Comparison of ENCODE assay signal across 8 cellular contexts in genomic region chr22:37229012-37229804, GRCh38. TPM values are rescaled to one million over a fixed set of nuclear protein-coding genes. Genes with fewer than 3 reads are reported as not detected.
DNase-seq lines count a peak whose midpoint lies in the region; ATAC-seq, FAIRE-seq and TF ChIP-seq lines count a peak whose summit lies in the region.

No MANE protein-coding gene starts in this region.

- H3K36me3 Mint-ChIP-seq in Calu3 (ENCODE audit: insufficient read depth, unreplicated experiment), result peaks cover 9% of the 10 kb centered on the region
- H3K36me3 Mint-ChIP-seq in natural killer cell treated with Interleukin-12 subunit alpha and Interleukin-12 subunit beta and Interleukin-15 and Interleukin-18, amount 100 ng/mL, for 72 hours, result peaks cover 20% of the 10 kb centered on the region

- in situ Hi-C loops in GM12878 (cut with MboI), result no loop called here

- H3K9ac ChIP-seq in GM12878 (ENCODE audit: control insufficient read depth, insufficient read depth, low read length), result peak overlapping the region; percentile 93

- H3K9me3 ChIP-seq in MG63 (no peaks in the 10 kb centered on the region), GM12878 (replicated peaks; ENCODE audit: control insufficient read depth, insufficient read depth, low read length) (no peaks in the 10 kb centered on the region)

- no peak overlapping the region for H2AFZ ChIP-seq in GM12878 (ENCODE audit: control insufficient read depth, low read depth, low read length)

- peak overlapping the region; percentile 38 for H3K27ac Mint-ChIP-seq in Calu3 (ENCODE audit: unreplicated experiment)
- peak overlapping the region; percentile 99 to 100 for H3K27ac Mint-ChIP-seq in natural killer cell treated with Interleukin-12 subunit alpha and Interleukin-12 subunit beta and Interleukin-15 and Interleukin-18, amount 100 ng/mL, for 72 hours

- 60% methylated on average over 7 of the region's 7 CpGs for WGBS in GM12878 (ENCODE audit: insufficient coverage, insufficient replicate concordance, low lambda C conversion rate, missing lambda C conversion rate)

- H3K36me3 ChIP-seq in MG63, result no peaks in the 10 kb centered on the region
- H3K36me3 ChIP-seq in GM12878 (ENCODE audit: control insufficient read depth in 2 of 2, insufficient read depth in 2 of 2, low read length in 1 of 2), result peaks cover 37 to 67% of the 10 kb centered on the region in 2 experiments

- DNase-seq in Calu3 (peak; percentile 44), MG63 (peak; percentile 81), GM12878 (ENCODE audit: low read depth, low spot score) (no peak), NCI-H748 treated with DMSO at 0.1 percent for 48 hours (lab: John Stamatoyannopoulos, UW) (no peak), NCI-H345 (lab: John Stamatoyannopoulos, UW) (no peak), foreskin melanocyte (no peak)
- peak; percentile 79 for DNase-seq in natural killer cell treated with Interleukin-12 subunit alpha and Interleukin-12 subunit beta and Interleukin-15 and Interleukin-18, amount 100 ng/mL, for 72 hours (ENCODE audit: low spot score)

- peaks cover 29% of the 10 kb centered on the region for H3K4me1 Mint-ChIP-seq in Calu3 (ENCODE audit: low read depth, unreplicated experiment)
- H3K4me1 Mint-ChIP-seq in natural killer cell treated with Interleukin-12 subunit alpha and Interleukin-12 subunit beta and Interleukin-15 and Interleukin-18, amount 100 ng/mL, for 72 hours (ENCODE audit: low read depth in 2 of 2), result peaks cover 78 to 81% of the 10 kb centered on the region in 2 donors

- FAIRE-seq in GM12878 (lab: Jason Lieb, UNC), result no peak

- H3K27ac ChIP-seq in GM12878 (ENCODE audit: control insufficient read depth, insufficient read depth), result peak overlapping the region; percentile 100

- peaks cover 38% of the 10 kb centered on the region for H3K79me2 ChIP-seq in GM12878 (ENCODE audit: control insufficient read depth, insufficient read depth, low read length)

- peaks cover 70% of the 10 kb centered on the region for H3K4me1 ChIP-seq in GM12878 (ENCODE audit: control insufficient read depth, insufficient read depth, low read length)

- H3K27me3 ChIP-seq in MG63, result no peaks in the 10 kb centered on the region
- no peaks in the 10 kb centered on the region for H3K27me3 ChIP-seq in GM12878 (replicated peaks in 1 of 2; ENCODE audit: control insufficient read depth in 2 of 2, insufficient read depth in 2 of 2, low read length in 1 of 2)

- no peak for TF ChIP-seq RAD21 in GM12878 (IDR thresholded peaks at IDR 0.05; ENCODE audit: insufficient read depth, low read depth, low read length)

- POLR2A ChIA-PET in GM12878 (lab: Charles Lee), result interaction anchor here (1.1 to 5.8 kb wide), 6 partner anchors 10 to 66 kb away, joined by 3 to 140 read pairs (median 22); partner anchors contain the start of gene RAC2

- SMC1A ChIA-PET in GM12878 (lab: Charles Lee; ENCODE audit: uncharacterized antibody, unreplicated experiment), result interaction anchor here (0.9 to 6.5 kb wide), 10 partner anchors 9 to 32 kb away, joined by 3 to 109 read pairs (median 6); partner anchors contain the start of gene RAC2

- no peak for TF ChIP-seq EP300 in GM12878 (IDR thresholded peaks at IDR 0.05; ENCODE audit: borderline replicate concordance in 1 of 2, control insufficient read depth in 1 of 2, low read depth in 2 of 2, low read length in 2 of 2)

- no peaks in the 10 kb centered on the region for H3K9me3 Mint-ChIP-seq in Calu3 (ENCODE audit: low read depth, unreplicated experiment)
- H3K9me3 Mint-ChIP-seq in natural killer cell treated with Interleukin-12 subunit alpha and Interleukin-12 subunit beta and Interleukin-15 and Interleukin-18, amount 100 ng/mL, for 72 hours, result no peaks in the 10 kb centered on the region

- BruUV-seq in Calu3 (replicated peaks; lab: Mats Ljungman, UMichigan), result no TSS peak
- BruUV-seq in GM12878 (replicated peaks; lab: Mats Ljungman, UMichigan), result no TSS peak

- intact Hi-C loops in Calu3 (cut with micrococcal nuclease; ENCODE audit: unreplicated experiment) (no loop called here), GM12878 (cut with micrococcal nuclease; ENCODE audit: unreplicated experiment) (no loop called here)

- RAD21 ChIA-PET in GM12878 (lab: Charles Lee; ENCODE audit: unreplicated experiment), result interaction anchor here (0.8 to 4.6 kb wide), 9 partner anchors 10 to 66 kb away, joined by 3 to 99 read pairs (median 13); partner anchors contain the start of gene RAC2

- H3K4me3 Mint-ChIP-seq in Calu3 (ENCODE audit: low read depth, unreplicated experiment), result no peak overlapping the region
- H3K4me3 Mint-ChIP-seq in natural killer cell treated with Interleukin-12 subunit alpha and Interleukin-12 subunit beta and Interleukin-15 and Interleukin-18, amount 100 ng/mL, for 72 hours, result peak overlapping the region; percentile 84

- CTCF ChIA-PET in Calu3 (lab: Charles Lee) (interaction anchor here (0.6 to 1.2 kb wide), 5 partner anchors 14 to 333 kb away, joined by 3 to 5 read pairs (median 3); no protein-coding TSS in a partner anchor), GM12878 (lab: Yijun Ruan, JAX) (interaction anchor here (0.8 to 5.3 kb wide), 9 partner anchors 10 to 73 kb away, joined by 3 to 84 read pairs (median 14); partner anchors contain the start of gene RAC2)

- peaks cover 3% of the 10 kb centered on the region; the same call in 1 of the 2 replicates for H4K20me1 ChIP-seq in GM12878 (ENCODE audit: control insufficient read depth, insufficient read depth)

- H3K4me3 ChIP-seq in MG63 (no peak overlapping the region), GM12878 (peak overlapping the region; percentile 60; the same call in 1 of the 2 replicates)

- ATAC-seq in GM12878 (0 out of 3 replicates have a peak, but pooled peaks have one; percentile 1), HG03432 (IDR thresholded peaks at IDR 0.05; ENCODE audit: unreplicated experiment) (no peak)
- ATAC-seq in natural killer cell treated with Interleukin-12 subunit alpha and Interleukin-12 subunit beta and Interleukin-15 and Interleukin-18, amount 100 ng/mL, for 72 hours, result peak; percentile 69 to 70

- TF ChIP-seq CTCF in Calu3 (IDR thresholded peaks at IDR 0.05; ENCODE audit: unreplicated experiment) (no peak), GM12878 (IDR thresholded peaks at IDR 0.05 in 2 of 3, conservative IDR thresholded peaks at IDR 0.05 in 1 of 3; ENCODE audit: control insufficient read depth in 2 of 3, extremely low read depth in 1 of 3, insufficient read depth in 1 of 3, low read depth in 3 of 3, low read length in 3 of 3) (no peak)

- peak overlapping the region; percentile 83 for H3K4me2 ChIP-seq in GM12878 (ENCODE audit: control insufficient read depth, insufficient read depth)

- peak; percentile 19; the same call in 1 of the 2 replicates for TF ChIP-seq POLR2A in GM12878 (IDR thresholded peaks at IDR 0.05; ENCODE audit: low read depth, low read length)

- no peaks in the 10 kb centered on the region for H3K27me3 Mint-ChIP-seq in Calu3 (ENCODE audit: unreplicated experiment)
- no peaks in the 10 kb centered on the region for H3K27me3 Mint-ChIP-seq in natural killer cell treated with Interleukin-12 subunit alpha and Interleukin-12 subunit beta and Interleukin-15 and Interleukin-18, amount 100 ng/mL, for 72 hours

RNA-seq across cellular contexts. Expression of gene RAC2, which starts 14.9 kb away (rescaled TPM):
- total RNA-seq in Calu3 (2022), result 21.0 and 24.0 TPM in 2 replicates
- total RNA-seq in MG63 (2014; rRNA removed; shearing (Covaris generic); ENCODE audit: low replicate concordance), result not detected in 2 replicates
- total RNA-seq in GM12878 (2013; cell fraction: nucleolus; rRNA removed), result 143 and 150 TPM in 2 replicates
- 251 and 282 TPM in 2 replicates for total RNA-seq in GM12878 (2014; rRNA removed)
- 135 and 149 TPM in 2 replicates for total RNA-seq in GM12878 (2014; rRNA removed; fragmentation: Illumina TruSeq; extraction: Trizol)
- total RNA-seq in GM12878 (2021), result 382 and 386 TPM in 2 replicates
- polyA plus RNA-seq in GM12878 (2011; ENCODE audit: low read depth), result 314 TPM
- polyA plus RNA-seq in GM12878 (2011; rRNA removed), result 84.4 and 296 TPM in 2 replicates
- 317 and 416 TPM in 2 replicates for polyA plus RNA-seq in GM12878 (2011; cell fraction: cytosol; rRNA removed)
- polyA plus RNA-seq in GM12878 (2011; cell fraction: nucleus; rRNA removed), result 561 and 566 TPM in 2 replicates
- polyA plus RNA-seq in GM12878 (2012), result 512 and 607 TPM in 2 replicates
- 166 and 339 TPM in 2 replicates for polyA plus RNA-seq in GM12878 (2014; fragmentation: Illumina TruSeq; extraction: Trizol)
- 100 to 1,000 TPM; 102 to 108 TPM for polyA plus RNA-seq in GM12878 (2014; fragmentation: Nextera tagmentation; extraction: Ambion mirVana)
- polyA plus RNA-seq in GM12878 (2014; rRNA removed), result 313 and 369 TPM in 2 replicates
- polyA plus RNA-seq in GM12878 (2016; fragmentation: Nextera tagmentation; extraction: Ambion mirVana), result 100 to 1,000 TPM; 320 to 330 TPM
- polyA minus RNA-seq in GM12878 (2011; rRNA and poly(A)+ RNA removed), result 200 and 233 TPM in 2 replicates
- 155 and 158 TPM in 2 replicates for polyA minus RNA-seq in GM12878 (2011; cell fraction: cytosol; rRNA and poly(A)+ RNA removed)
- 185 and 303 TPM in 2 replicates for polyA minus RNA-seq in GM12878 (2011; cell fraction: nucleus; rRNA and poly(A)+ RNA removed)
- total RNA-seq in natural killer cell treated with Interleukin-12 subunit alpha and Interleukin-12 subunit beta and Interleukin-15 and Interleukin-18, amount 100 ng/mL, for 72 hours, result 1,000 to 10,000 TPM in 1 of 2 donors, 100 to 1,000 TPM in 1; 666 to 1,078 TPM

RNA-seq across cellular contexts. Expression of gene SSTR3, which starts 16.9 kb away (rescaled TPM):
- total RNA-seq in Calu3 (2022), result not detected in 2 replicates
- not detected in 2 replicates for total RNA-seq in MG63 (2014; rRNA removed; shearing (Covaris generic); ENCODE audit: low replicate concordance)
- total RNA-seq in GM12878 (2013; cell fraction: nucleolus; rRNA removed), result 12.3 and 12.5 TPM in 2 replicates
- total RNA-seq in GM12878 (2014; rRNA removed), result 3.6 and 4.5 TPM in 2 replicates
- total RNA-seq in GM12878 (2014; rRNA removed; fragmentation: Illumina TruSeq; extraction: Trizol), result 2.5 and 2.8 TPM in 2 replicates
- 4.5 TPM in 2 replicates for total RNA-seq in GM12878 (2021)
- 2.6 TPM for polyA plus RNA-seq in GM12878 (2011; ENCODE audit: low read depth)
- 3.6 and 4.3 TPM in 2 replicates for polyA plus RNA-seq in GM12878 (2011; rRNA removed)
- polyA plus RNA-seq in GM12878 (2011; cell fraction: cytosol; rRNA removed), result 4.7 and 5.3 TPM in 2 replicates
- 10.9 and 11.1 TPM in 2 replicates for polyA plus RNA-seq in GM12878 (2011; cell fraction: nucleus; rRNA removed)
- polyA plus RNA-seq in GM12878 (2012), result 5.5 and 6.9 TPM in 2 replicates
- 1.6 and 2.3 TPM in 2 replicates for polyA plus RNA-seq in GM12878 (2014; fragmentation: Illumina TruSeq; extraction: Trizol)
- polyA plus RNA-seq in GM12878 (2014; fragmentation: Nextera tagmentation; extraction: Ambion mirVana), result under 1 TPM; 0.03 to 0.46 TPM
- polyA plus RNA-seq in GM12878 (2014; rRNA removed), result 4.0 and 4.3 TPM in 2 replicates
- 1 to 10 TPM in 1 of 2 experiments, under 1 TPM in 1; 0.74 to 1.2 TPM for polyA plus RNA-seq in GM12878 (2016; fragmentation: Nextera tagmentation; extraction: Ambion mirVana)
- polyA minus RNA-seq in GM12878 (2011; rRNA and poly(A)+ RNA removed), result 6.1 and 11.3 TPM in 2 replicates
- polyA minus RNA-seq in GM12878 (2011; cell fraction: cytosol; rRNA and poly(A)+ RNA removed), result 2.7 and 3.5 TPM in 2 replicates
- polyA minus RNA-seq in GM12878 (2011; cell fraction: nucleus; rRNA and poly(A)+ RNA removed), result 3.1 and 4.2 TPM in 2 replicates
- total RNA-seq in natural killer cell treated with Interleukin-12 subunit alpha and Interleukin-12 subunit beta and Interleukin-15 and Interleukin-18, amount 100 ng/mL, for 72 hours, result under 1 TPM; 0.11 to 0.29 TPM

RNA-seq across cellular contexts. Expression of gene C1QTNF6, which starts 41.2 kb away (rescaled TPM):
- total RNA-seq in Calu3 (2022), result 6.2 and 7.5 TPM in 2 replicates
- total RNA-seq in MG63 (2014; rRNA removed; shearing (Covaris generic); ENCODE audit: low replicate concordance), result 3.9 and 23.9 TPM in 2 replicates
- total RNA-seq in GM12878 (2013; cell fraction: nucleolus; rRNA removed), result 23.7 and 26.2 TPM in 2 replicates
- total RNA-seq in GM12878 (2014; rRNA removed), result 1.1 and 1.3 TPM in 2 replicates
- total RNA-seq in GM12878 (2014; rRNA removed; fragmentation: Illumina TruSeq; extraction: Trizol), result 1.6 and 1.7 TPM in 2 replicates
- total RNA-seq in GM12878 (2021), result 2.1 and 2.4 TPM in 2 replicates
- polyA plus RNA-seq in GM12878 (2011; ENCODE audit: low read depth), result 2.3 TPM
- 3.9 and 4.1 TPM in 2 replicates for polyA plus RNA-seq in GM12878 (2011; rRNA removed)
- 4.7 and 5.2 TPM in 2 replicates for polyA plus RNA-seq in GM12878 (2011; cell fraction: cytosol; rRNA removed)
- polyA plus RNA-seq in GM12878 (2011; cell fraction: nucleus; rRNA removed), result 23.6 and 35.1 TPM in 2 replicates
- polyA plus RNA-seq in GM12878 (2012), result 3.4 and 3.7 TPM in 2 replicates
- 1.1 and 1.5 TPM in 2 replicates for polyA plus RNA-seq in GM12878 (2014; fragmentation: Illumina TruSeq; extraction: Trizol)
- under 1 TPM; 0.16 to 0.18 TPM for polyA plus RNA-seq in GM12878 (2014; fragmentation: Nextera tagmentation; extraction: Ambion mirVana)
- polyA plus RNA-seq in GM12878 (2014; rRNA removed), result 2.5 and 2.7 TPM in 2 replicates
- polyA plus RNA-seq in GM12878 (2016; fragmentation: Nextera tagmentation; extraction: Ambion mirVana), result 1 to 10 TPM in 1 of 2 experiments, under 1 TPM in 1; 0.99 to 1.1 TPM
- polyA minus RNA-seq in GM12878 (2011; rRNA and poly(A)+ RNA removed), result 5.9 and 8.9 TPM in 2 replicates
- polyA minus RNA-seq in GM12878 (2011; cell fraction: cytosol; rRNA and poly(A)+ RNA removed), result 2.8 and 4.1 TPM in 2 replicates
- 14.0 and 16.0 TPM in 2 replicates for polyA minus RNA-seq in GM12878 (2011; cell fraction: nucleus; rRNA and poly(A)+ RNA removed)
- 1 to 10 TPM; 1.3 to 3.9 TPM for total RNA-seq in natural killer cell treated with Interleukin-12 subunit alpha and Interleukin-12 subunit beta and Interleukin-15 and Interleukin-18, amount 100 ng/mL, for 72 hours

RNA-seq across cellular contexts. Expression of gene CYTH4, which starts 53.1 kb away (rescaled TPM):
- total RNA-seq in Calu3 (2022) (0.38 and 0.59 TPM in 2 replicates), GM12878 (2014; rRNA removed) (23.2 TPM in 2 replicates), GM12878 (2014; rRNA removed; fragmentation: Illumina TruSeq; extraction: Trizol) (17.2 and 18.3 TPM in 2 replicates), GM12878 (2021) (25.8 and 26.0 TPM in 2 replicates)
- 0.36 TPM in 1 of 2 replicates, not detected in the other for total RNA-seq in MG63 (2014; rRNA removed; shearing (Covaris generic); ENCODE audit: low replicate concordance)
- total RNA-seq in GM12878 (2013; cell fraction: nucleolus; rRNA removed), result 94.2 and 114 TPM in 2 replicates
- polyA plus RNA-seq in GM12878 (2011; ENCODE audit: low read depth), result 7.0 TPM
- polyA plus RNA-seq in GM12878 (2011; rRNA removed) (19.4 and 24.1 TPM in 2 replicates), GM12878 (2014; fragmentation: Illumina TruSeq; extraction: Trizol) (9.1 and 16.6 TPM in 2 replicates), GM12878 (2014; fragmentation: Nextera tagmentation; extraction: Ambion mirVana) (1 to 10 TPM; 1.5 to 1.8 TPM), GM12878 (2014; rRNA removed) (23.6 and 27.3 TPM in 2 replicates), GM12878 (2016; fragmentation: Nextera tagmentation; extraction: Ambion mirVana) (10 to 100 TPM; 12.4 TPM)
- 22.7 and 30.1 TPM in 2 replicates for polyA plus RNA-seq in GM12878 (2011; cell fraction: cytosol; rRNA removed)
- 148 and 167 TPM in 2 replicates for polyA plus RNA-seq in GM12878 (2011; cell fraction: nucleus; rRNA removed)
- 15.7 and 21.2 TPM in 2 replicates for polyA plus RNA-seq in GM12878 (2012)
- polyA minus RNA-seq in GM12878 (2011; rRNA and poly(A)+ RNA removed), result 14.9 and 23.6 TPM in 2 replicates
- polyA minus RNA-seq in GM12878 (2011; cell fraction: cytosol; rRNA and poly(A)+ RNA removed), result 5.5 and 6.7 TPM in 2 replicates
- polyA minus RNA-seq in GM12878 (2011; cell fraction: nucleus; rRNA and poly(A)+ RNA removed), result 23.1 and 31.4 TPM in 2 replicates
- total RNA-seq in natural killer cell treated with Interleukin-12 subunit alpha and Interleukin-12 subunit beta and Interleukin-15 and Interleukin-18, amount 100 ng/mL, for 72 hours, result 10 to 100 TPM; 36.0 to 41.1 TPM

Comparison
In these comparisons a context has a peak if more than half of its experiments do, and no peak if none do; other contexts are left out.
1. DNase-seq: peak in Calu3 (single experiment), MG63 (single experiment) and natural killer cell treated with Interleukin-12 subunit alpha and Interleukin-12 subunit beta and Interleukin-15 and Interleukin-18, amount 100 ng/mL, for 72 hours (single experiment); none in GM12878 (single experiment), NCI-H748 treated with DMSO at 0.1 percent for 48 hours (single experiment), NCI-H345 (single experiment) and foreskin melanocyte (single experiment).
2. RNA of gene RAC2, which starts 14.9 kb away (total RNA-seq): 666 to 1,078 TPM in natural killer cell treated with Interleukin-12 subunit alpha and Interleukin-12 subunit beta and Interleukin-15 and Interleukin-18, amount 100 ng/mL, for 72 hours, 135 to 386 TPM in GM12878 and 21.0 to 24.0 TPM in Calu3; not detected in MG63; every median in the first group is over 10 times any median in the second.